Comparison of ENCODE assay signal across 15 cellular contexts in the genomic region with DNA sequence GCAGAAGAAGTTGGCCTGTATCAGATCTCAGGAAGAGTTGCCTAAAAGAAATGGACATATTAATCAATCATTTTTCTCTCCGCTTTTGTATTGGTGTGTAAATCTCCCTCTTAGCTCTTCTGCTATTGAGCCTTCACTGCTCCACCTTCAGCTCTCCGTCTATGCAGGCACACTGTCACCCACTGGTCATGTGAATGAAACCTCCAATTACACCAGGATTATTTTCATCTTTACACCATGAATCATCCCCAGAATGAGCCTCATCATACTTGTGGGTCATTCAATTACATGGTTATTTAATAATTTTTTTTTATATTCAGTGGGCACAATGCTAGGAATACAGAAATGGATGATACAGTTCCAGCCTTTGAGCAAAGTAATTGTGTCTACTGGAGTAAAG.
A peak's percentile ranks its signal among the peaks of the same experiment; 100 is the strongest.
DNase-seq lines count a peak whose midpoint lies in the region; ATAC-seq and TF ChIP-seq lines count a peak whose summit lies in the region.
"Had no signal": no experiment of that assay in that cellular context is flagged by ENCODE, and none has a peak within 500 bp of the region (broad histone marks: within the 10 kb centered on the region; RNA-seq: fewer than 3 reads in every experiment).

No MANE protein-coding gene starts in this region.

- no peaks in the 10 kb centered on the region for H4K20me1 ChIP-seq in Karpas-422 (ENCODE audit: insufficient read depth, low read depth, low read length)

- H3K27me3 ChIP-seq in BJ (ENCODE audit: control insufficient read depth, insufficient read depth, low read length) (no peaks in the 10 kb centered on the region), Karpas-422 (ENCODE audit: low read length) (no peaks in the 10 kb centered on the region), brain microvascular endothelial cell (replicated peaks) (no peaks in the 10 kb centered on the region)

- peaks cover 82% of the 10 kb centered on the region for H3K79me2 ChIP-seq in Karpas-422 (ENCODE audit: low read length)

- no peaks in the 10 kb centered on the region for H3K9me3 ChIP-seq in Karpas-422 (ENCODE audit: low read length)
- H3K9me3 ChIP-seq: HAP-1 had no signal

- peaks cover 91% of the 10 kb centered on the region for H3K4me1 ChIP-seq in Karpas-422 (ENCODE audit: low read length)

- TF ChIP-seq CTCF in BJ (IDR thresholded peaks at IDR 0.05; ENCODE audit: insufficient read depth, low read depth, low read length) (no peak), brain microvascular endothelial cell (IDR thresholded peaks at IDR 0.05; ENCODE audit: low read depth, low read length, missing control alignments) (peak; percentile 7)

- H3K27ac Mint-ChIP-seq in stimulated activated naive CD8-positive, alpha-beta T cell treated with anti-CD3 and anti-CD28 coated beads, Interleukin-15, amount 100 ng/mL, for 72 hours = no peak overlapping the region
- H3K27ac Mint-ChIP-seq: activated CD8-positive, alpha-beta T cell treated with anti-CD3 and anti-CD28 coated beads for 36 hours; stimulated activated memory B cell treated with anti-CD40 and anti-IgM and Interleukin-4, amounts not matched to agents 10 μg/mL and 1 μg/mL and 100 μg/mL, for 72 hours had no signal

- no peaks in the 10 kb centered on the region for H3K9me3 Mint-ChIP-seq in stimulated activated naive CD8-positive, alpha-beta T cell treated with anti-CD3 and anti-CD28 coated beads, Interleukin-15, amount 100 ng/mL, for 72 hours
- H3K9me3 Mint-ChIP-seq: activated CD8-positive, alpha-beta T cell treated with anti-CD3 and anti-CD28 coated beads for 36 hours; stimulated activated memory B cell treated with anti-CD40 and anti-IgM and Interleukin-4, amounts not matched to agents 10 μg/mL and 1 μg/mL and 100 μg/mL, for 72 hours had no signal

- no peaks in the 10 kb centered on the region for H3K9me2 ChIP-seq in Karpas-422 (replicated peaks; ENCODE audit: insufficient read depth, low read length)

- no peak overlapping the region for H3K9ac ChIP-seq in Karpas-422 (ENCODE audit: low read length)

- POLR2A ChIA-PET in BJ (lab: Charles Lee) = interaction anchor here (0.6 kb wide), 1 partner anchor 230 kb away, joined by 4 read pairs; no protein-coding TSS in a partner anchor

- H3K4me2 ChIP-seq in Karpas-422 (ENCODE audit: low read depth, low read length, poor library complexity, severe bottlenecking) = no peak overlapping the region

- CTCF ChIA-PET in BJ (lab: Yijun Ruan, JAX) = interaction anchor here (0.6 to 1.2 kb wide), 5 partner anchors 18 to 271 kb away, joined by 3 to 4 read pairs (median 3); no protein-coding TSS in a partner anchor

- no peaks in the 10 kb centered on the region for H3K27me3 Mint-ChIP-seq in stimulated activated naive CD8-positive, alpha-beta T cell treated with anti-CD3 and anti-CD28 coated beads, Interleukin-15, amount 100 ng/mL, for 72 hours
- H3K27me3 Mint-ChIP-seq: activated CD8-positive, alpha-beta T cell treated with anti-CD3 and anti-CD28 coated beads for 36 hours; stimulated activated memory B cell treated with anti-CD40 and anti-IgM and Interleukin-4, amounts not matched to agents 10 μg/mL and 1 μg/mL and 100 μg/mL, for 72 hours had no signal

- peaks cover 6% of the 10 kb centered on the region for H3K4me1 Mint-ChIP-seq in stimulated activated naive CD8-positive, alpha-beta T cell treated with anti-CD3 and anti-CD28 coated beads, Interleukin-15, amount 100 ng/mL, for 72 hours

- DNase-seq in BJ (ENCODE audit: low read depth) (peak; percentile 58), Karpas-422 (no peak), brain microvascular endothelial cell (peak; percentile 85), kidney tubule cell (ENCODE audit: low spot score) (peak; percentile 82), KBM-7 (no peak)
- DNase-seq in stimulated activated naive CD8-positive, alpha-beta T cell treated with anti-CD3 and anti-CD28 coated beads, Interleukin-15, amount 100 ng/mL, for 72 hours = no peak
- DNase-seq: activated CD8-positive, alpha-beta T cell treated with anti-CD3 and anti-CD28 coated beads for 36 hours; aorta; DMS153; glutamatergic neuron had no signal

- no peak overlapping the region for H2AFZ ChIP-seq in Karpas-422 (ENCODE audit: low read length)

- no peak overlapping the region for H3K4me3 Mint-ChIP-seq in stimulated activated naive CD8-positive, alpha-beta T cell treated with anti-CD3 and anti-CD28 coated beads, Interleukin-15, amount 100 ng/mL, for 72 hours
- H3K4me3 Mint-ChIP-seq: activated CD8-positive, alpha-beta T cell treated with anti-CD3 and anti-CD28 coated beads for 36 hours; stimulated activated memory B cell treated with anti-CD40 and anti-IgM and Interleukin-4, amounts not matched to agents 10 μg/mL and 1 μg/mL and 100 μg/mL, for 72 hours had no signal

- in situ Hi-C loops in brain microvascular endothelial cell (cut with HindIII; ENCODE audit: low pct_ligation_motif_present, low sequenced_read_pairs) = no loop called here
- in situ Hi-C loops in KBM-7 (cut with MboI; ENCODE audit: low pct_unique_long_range_greater_than_20kb, low sequenced_read_pairs) = no loop called here

- H3K36me3 ChIP-seq in BJ (ENCODE audit: control insufficient read depth, insufficient read depth, low read length) (peaks cover 1% of the 10 kb centered on the region; the same call in 1 of the 2 replicates), Karpas-422 (ENCODE audit: insufficient read depth, low read length) (peaks cover 18% of the 10 kb centered on the region), brain microvascular endothelial cell (replicated peaks) (peaks cover 3% of the 10 kb centered on the region)

- peak overlapping the region; percentile 90 for H3K27ac ChIP-seq in Karpas-422 (ENCODE audit: low read length)
- no peak overlapping the region for H3K27ac ChIP-seq in brain microvascular endothelial cell
- H3K27ac ChIP-seq: HL-60 had no signal

- ATAC-seq in GM18909 (IDR thresholded peaks at IDR 0.05; ENCODE audit: poor library complexity, unreplicated experiment) (no peak), HG03095 (IDR thresholded peaks at IDR 0.05; ENCODE audit: unreplicated experiment) (no peak)
- no peak for ATAC-seq in stimulated activated naive CD8-positive, alpha-beta T cell treated with anti-CD3 and anti-CD28 coated beads, Interleukin-15, amount 100 ng/mL, for 72 hours
- ATAC-seq: activated CD8-positive, alpha-beta T cell treated with anti-CD3 and anti-CD28 coated beads for 36 hours; stimulated activated memory B cell treated with anti-CD40 and anti-IgM and Interleukin-4, amounts not matched to agents 10 μg/mL and 1 μg/mL and 100 μg/mL, for 72 hours had no signal

- H3K4me3 ChIP-seq in BJ (ENCODE audit: low read depth, low read length) = no peak overlapping the region
- no peak overlapping the region for H3K4me3 ChIP-seq in Karpas-422 (ENCODE audit: low read length)
- no peak overlapping the region for H3K4me3 ChIP-seq in brain microvascular endothelial cell (ENCODE audit: low read depth, low read length)
- H3K4me3 ChIP-seq: HAP-1 had no signal

Comparison
In these comparisons a context has a peak if more than half of its experiments do, and no peak if none do; other contexts are left out.
1. DNase-seq: peak in BJ (single experiment), brain microvascular endothelial cell (single experiment) and kidney tubule cell (single experiment); none in Karpas-422 (single experiment), KBM-7 (single experiment) and stimulated activated naive CD8-positive, alpha-beta T cell treated with anti-CD3 and anti-CD28 coated beads, Interleukin-15, amount 100 ng/mL, for 72 hours (0 of 2).